In the genomic region with DNA sequence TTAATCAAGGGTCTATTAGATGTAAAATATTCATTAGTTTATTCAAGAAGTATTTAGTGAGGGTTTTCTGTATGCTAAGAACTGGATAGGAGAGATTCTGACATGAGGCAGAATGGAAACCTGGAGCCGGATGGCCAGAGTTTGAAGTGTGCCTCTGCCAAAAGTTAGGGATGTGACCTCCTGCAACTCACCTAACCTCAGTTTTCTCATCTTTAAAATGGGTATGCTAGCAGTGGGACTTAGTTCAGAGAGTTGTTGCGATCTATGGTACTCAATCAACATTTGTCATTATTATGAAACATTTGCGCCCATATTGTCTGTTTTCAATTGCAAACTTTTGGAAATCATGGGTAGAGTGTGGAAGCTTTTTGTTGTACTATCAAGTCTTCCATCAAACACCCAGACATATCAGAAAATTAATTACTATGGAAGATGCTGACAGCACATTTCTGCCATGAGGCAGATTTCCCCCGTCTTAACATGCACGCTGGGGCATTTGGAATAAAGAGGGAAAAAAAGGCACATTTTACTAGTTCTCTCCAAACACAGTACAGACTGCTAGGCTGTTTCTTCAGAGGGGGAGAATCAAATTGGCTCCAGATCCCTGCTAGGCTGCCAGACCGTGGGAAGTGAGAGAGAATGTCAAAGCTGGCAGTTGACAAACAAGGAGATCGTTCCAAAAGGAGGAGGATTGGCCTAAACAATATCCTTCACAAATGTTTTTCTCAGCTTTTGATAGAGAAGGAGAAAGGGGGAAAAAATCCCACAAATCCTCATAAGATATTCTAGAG, we compare ENCODE assay signal across 17 cellular contexts.
DNase-seq lines count a peak whose midpoint lies in the region; ATAC-seq and TF ChIP-seq lines count a peak whose summit lies in the region.
"Had no signal": no experiment of that assay in that cellular context is flagged by ENCODE, and none has a peak within 500 bp of the region (broad histone marks: within the 10 kb centered on the region; RNA-seq: fewer than 3 reads in every experiment).

No MANE protein-coding gene starts in this region.

- 71 to 73% methylated on average over 7 of the region's 7 CpGs for WGBS in heart right ventricle, 2 donors

- no peak overlapping the region for H3K4me3 Mint-ChIP-seq in brain
- H3K4me3 Mint-ChIP-seq: B cell, CD14-positive monocyte, GM23338 had no signal

- ATAC-seq in left ventricle myocardium superior (peak; percentile 60), heart right ventricle (no peak)
- ATAC-seq: GM23338 had no signal

- peaks cover 9% of the 10 kb centered on the region for H3K27me3 Mint-ChIP-seq in brain
- H3K27me3 Mint-ChIP-seq: B cell had no signal

- intact Hi-C loops in left ventricle myocardium superior (cut with micrococcal nuclease), result no loop called here
- intact Hi-C loops in heart right ventricle (cut with DNase I), result no loop called here
- intact Hi-C loops in vagina (cut with DNase I), result no loop called here

- peaks cover 0 to 17% (median 0%) of the 10 kb centered on the region in 9 donors for H3K4me1 ChIP-seq in heart right ventricle
- no peaks in the 10 kb centered on the region for H3K4me1 ChIP-seq in vagina
- H3K4me1 ChIP-seq: HAP-1, SJCRH30 had no signal

- no peaks in the 10 kb centered on the region for H3K27me3 ChIP-seq in heart right ventricle
- H3K27me3 ChIP-seq in vagina, result no peaks in the 10 kb centered on the region
- H3K27me3 ChIP-seq: MG63 had no signal

- DNase-seq in left ventricle myocardium superior, result peak; percentile 34
- DNase-seq in heart right ventricle, result no peak
- peak; percentile 18 for DNase-seq in medulla oblongata (ENCODE audit: extremely low spot score)
- DNase-seq in iPS-NIHi11 (ENCODE audit: low spot score), result no peak
- DNase-seq in vagina (ENCODE audit: extremely low spot score in 2 of 2), result no peak
- DNase-seq in NOMO-1 treated with DMSO at 0.1 percent for 48 hours (lab: John Stamatoyannopoulos, UW; ENCODE audit: unreplicated experiment), result no peak
- DNase-seq: EL, MG63, NCI-H1417 treated with DMSO at 0.1 percent for 48 hours, NCI-H187, NCI-H69, SJCRH30 had no signal

- H3K9me3 Mint-ChIP-seq in brain, result peaks cover 0 to 12% (median 0%) of the 10 kb centered on the region in 5 experiments
- H3K9me3 Mint-ChIP-seq: GM23338 had no signal

- TF ChIP-seq CTCF in heart right ventricle (IDR thresholded peaks at IDR 0.05) (no peak), brain (conservative IDR thresholded peaks at IDR 0.05) (no peak), vagina (IDR thresholded peaks at IDR 0.05) (no peak)

- H3K9me3 ChIP-seq in heart right ventricle (no peaks in the 10 kb centered on the region), vagina (no peaks in the 10 kb centered on the region)
- H3K9me3 ChIP-seq: HAP-1, MG63, SJCRH30 had no signal

- H3K36me3 ChIP-seq in heart right ventricle (no peaks in the 10 kb centered on the region), vagina (no peaks in the 10 kb centered on the region)
- H3K36me3 ChIP-seq: HAP-1, MG63, SJCRH30 had no signal

- no peak overlapping the region for H3K4me3 ChIP-seq in heart right ventricle
- no peak overlapping the region for H3K4me3 ChIP-seq in vagina
- H3K4me3 ChIP-seq: GM23338, HAP-1, MG63, SJCRH30 had no signal

- TF ChIP-seq POLR2A in vagina (IDR thresholded peaks at IDR 0.05), result no peak

- peaks cover 38% of the 10 kb centered on the region for H3K4me1 Mint-ChIP-seq in brain
- H3K4me1 Mint-ChIP-seq: B cell, CD14-positive monocyte, GM23338 had no signal

- H3K27ac ChIP-seq in heart right ventricle, result no peak overlapping the region
- no peak overlapping the region for H3K27ac ChIP-seq in vagina
- H3K27ac ChIP-seq: SJCRH30 had no signal

- no peaks in the 10 kb centered on the region for H3K36me3 Mint-ChIP-seq in brain
- H3K36me3 Mint-ChIP-seq: CD14-positive monocyte had no signal

- H3K27ac Mint-ChIP-seq in brain, result peak overlapping the region in 3 of 5 experiments; percentile 11 to 66 (median 15)
- H3K27ac Mint-ChIP-seq: B cell, CD14-positive monocyte, GM23338 had no signal

Comparison
In these comparisons a context has a peak if more than half of its experiments do, and no peak if none do; other contexts are left out.
1. DNase-seq: peak in left ventricle myocardium superior (single experiment) and medulla oblongata (single experiment); none in heart right ventricle (0 of 2), iPS-NIHi11 (single experiment), vagina (0 of 2) and NOMO-1 treated with DMSO at 0.1 percent for 48 hours (single experiment).